ENCODE assay signal across 8 cellular contexts in the genomic region with DNA sequence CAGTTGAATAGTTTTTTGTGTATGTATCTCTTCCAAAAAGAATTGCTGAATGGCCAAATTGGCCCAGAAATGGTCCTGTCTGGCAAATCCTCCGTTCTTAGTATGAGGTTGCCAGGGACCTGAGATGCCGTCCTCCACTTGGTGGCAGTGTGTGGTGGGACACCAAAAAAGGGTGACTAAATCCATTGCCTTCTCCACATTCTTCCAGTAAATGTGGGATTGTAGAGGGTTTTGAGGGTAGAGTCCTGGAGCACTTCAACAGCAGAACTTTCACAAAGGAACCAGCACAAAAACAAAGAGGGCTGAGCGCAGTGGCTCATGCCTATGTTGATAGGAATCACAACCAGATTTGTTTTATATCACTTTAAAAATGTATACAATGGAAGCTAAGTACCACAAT.
DNase-seq lines count a peak whose midpoint lies in the region; ATAC-seq and TF ChIP-seq lines count a peak whose summit lies in the region.

No MANE protein-coding gene starts in this region.

- no peak overlapping the region for H3K14ac ChIP-seq in neuronal stem cell (ENCODE audit: low read length)

- H3K27ac ChIP-seq in neuronal stem cell (replicated peaks; ENCODE audit: low read length), result no peak overlapping the region

- no peak overlapping the region for H4K8ac ChIP-seq in neuronal stem cell (ENCODE audit: low read depth, low read length)

- no peak overlapping the region for H2BK15ac ChIP-seq in neuronal stem cell (ENCODE audit: low read length)

- TF ChIP-seq CTCF in AG09319 (IDR thresholded peaks at IDR 0.05; ENCODE audit: low read depth, low read length) (peak; percentile 53), GM12872 (IDR thresholded peaks at IDR 0.05; ENCODE audit: insufficient read depth, low read depth, low read length) (peak; percentile 69; the same call in 2 of the 3 replicates), astrocyte of the cerebellum (IDR thresholded peaks at IDR 0.05; ENCODE audit: low read depth, low read length, missing control alignments) (peak; percentile 39)

- peaks cover 0 to 2% of the 10 kb centered on the region in 2 donors for H3K4me1 ChIP-seq in neuronal stem cell (ENCODE audit: control insufficient read depth in 2 of 2, insufficient read depth in 1 of 2, low read depth in 1 of 2, low read length in 2 of 2)

- peaks cover 0 to 10% (median 0%) of the 10 kb centered on the region in 3 experiments for H3K27me3 ChIP-seq in neuronal stem cell (ENCODE audit: control insufficient read depth in 3 of 3, insufficient read depth in 3 of 3, low read depth in 1 of 3, low read length in 3 of 3)

- no peaks in the 10 kb centered on the region for H3K9me3 ChIP-seq in neuronal stem cell (replicated peaks in 1 of 2; ENCODE audit: control insufficient read depth in 2 of 2, insufficient read depth in 1 of 2, low read depth in 1 of 2, low read length in 2 of 2)

- H3K9ac ChIP-seq in neuronal stem cell (ENCODE audit: low read depth, low read length, poor library complexity), result no peak overlapping the region

- DNase-seq in AG09319 (ENCODE audit: extremely low read depth, low read depth) (no peak), NCI-H345 treated with DMSO at 0.1 percent for 48 hours (lab: John Stamatoyannopoulos, UW; ENCODE audit: unreplicated experiment) (peak; percentile 22), astrocyte of the cerebellum (ENCODE audit: low read depth) (no peak), kidney tubule cell (ENCODE audit: low spot score) (peak; percentile 58), NCI-H226 (no peak), neuronal stem cell (ENCODE audit: low spot score) (no peak)

- no peak overlapping the region for H2AK5ac ChIP-seq in neuronal stem cell (ENCODE audit: low read depth, low read length)

- H3K4me3 ChIP-seq in astrocyte of the cerebellum (ENCODE audit: low read depth, low read length), result no peak overlapping the region
- no peak overlapping the region for H3K4me3 ChIP-seq in neuronal stem cell (ENCODE audit: low read length in 2 of 2)

- no peak overlapping the region for H3K23ac ChIP-seq in neuronal stem cell (ENCODE audit: low read depth, low read length, poor library complexity)

- H4K91ac ChIP-seq in neuronal stem cell (ENCODE audit: low read depth, low read length, poor library complexity), result no peak overlapping the region

- no peaks in the 10 kb centered on the region for H3K36me3 ChIP-seq in neuronal stem cell (replicated peaks in 1 of 2; ENCODE audit: control insufficient read depth in 2 of 2, insufficient read depth in 2 of 2, low read length in 2 of 2)

- WGBS in neuronal stem cell (ENCODE audit: extremely low coverage in 2 of 2, insufficient read length in 2 of 2, insufficient replicate concordance in 1 of 2), 2 donors, result no CpG with 5 or more reads among the region's 3 CpGs

- no peak overlapping the region for H2BK12ac ChIP-seq in neuronal stem cell (ENCODE audit: low read length)

- in situ Hi-C loops in astrocyte of the cerebellum (cut with HindIII; ENCODE audit: low sequenced_read_pairs), result loop anchor here (5.0 kb wide), 1 partner anchor 188 kb away; no protein-coding TSS in a partner anchor

- no peak overlapping the region for H3K18ac ChIP-seq in neuronal stem cell (ENCODE audit: low read length)

- no peaks in the 10 kb centered on the region for H3K79me1 ChIP-seq in neuronal stem cell (ENCODE audit: low read depth, low read length)

- H3K4ac ChIP-seq in neuronal stem cell (ENCODE audit: low read length), result no peak overlapping the region

- H3K4me2 ChIP-seq in neuronal stem cell (ENCODE audit: insufficient read depth, low read length, poor library complexity, severe bottlenecking), result no peak overlapping the region

- no peak overlapping the region for H2AFZ ChIP-seq in neuronal stem cell (ENCODE audit: low read length)

- H2BK5ac ChIP-seq in neuronal stem cell (ENCODE audit: low read length), result no peak overlapping the region

- no peak for ATAC-seq in GM21528 (IDR thresholded peaks at IDR 0.05; ENCODE audit: low FRiP score, unreplicated experiment)

- H2BK120ac ChIP-seq in neuronal stem cell (ENCODE audit: low read depth, low read length), result no peak overlapping the region

Comparison
In these comparisons a context has a peak if more than half of its experiments do, and no peak if none do; other contexts are left out.
1. DNase-seq: peak in NCI-H345 treated with DMSO at 0.1 percent for 48 hours (single experiment) and kidney tubule cell (single experiment); none in AG09319 (single experiment), astrocyte of the cerebellum (single experiment), NCI-H226 (single experiment) and neuronal stem cell (single experiment).
2. Peak in every context shown above with its lines, with median percentiles within 50 percentile points of each other: CTCF ChIP-seq.